Comparison of ENCODE assay signal across 24 cellular contexts in the genomic region with DNA sequence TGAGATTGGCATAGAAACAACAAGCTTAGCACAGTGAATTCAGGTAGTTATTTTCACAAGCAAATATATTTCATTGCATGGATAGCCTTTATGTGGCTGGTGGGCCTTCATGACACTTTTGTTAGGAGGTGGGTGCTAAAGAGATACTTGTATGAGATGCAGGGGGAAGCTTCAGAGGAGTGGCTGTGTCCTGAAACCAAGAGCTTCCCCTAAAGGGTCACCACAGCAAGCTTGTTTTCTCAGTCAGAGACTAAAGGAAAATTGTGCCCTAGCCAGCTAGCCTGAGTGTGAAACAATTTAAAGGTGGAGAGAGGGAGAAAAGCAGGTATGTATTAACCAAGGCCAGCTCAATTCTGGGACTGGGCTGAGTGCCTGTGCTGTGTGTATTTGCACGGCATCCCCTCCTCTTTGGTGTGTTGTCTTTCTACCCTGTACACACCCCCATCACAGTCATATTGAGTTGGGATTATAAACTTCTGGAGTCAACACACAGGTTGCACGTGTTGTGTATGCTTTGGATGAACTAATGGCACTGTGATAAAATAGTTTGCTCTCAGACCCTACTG.
DNase-seq lines count a peak whose midpoint lies in the region; ATAC-seq and TF ChIP-seq lines count a peak whose summit lies in the region.
"Had no signal": no experiment of that assay in that cellular context is flagged by ENCODE, and none has a peak within 500 bp of the region (broad histone marks: within the 10 kb centered on the region; RNA-seq: fewer than 3 reads in every experiment).

No MANE protein-coding gene starts in this region.

- POLR2A ChIA-PET in IMR-90 (lab: Charles Lee; ENCODE audit: unreplicated experiment): no interaction called here
- POLR2A ChIA-PET in CD8-positive, alpha-beta T cell (lab: Charles Lee): no interaction called here

- H2AK9ac ChIP-seq in IMR-90 (replicated peaks; ENCODE audit: low read depth, low read length, poor library complexity): no peak overlapping the region

- no peak overlapping the region for H3K27ac Mint-ChIP-seq in CD8-positive, alpha-beta T cell
- H3K27ac Mint-ChIP-seq: activated CD4-positive, alpha-beta T cell treated with anti-CD3 and anti-CD28 coated beads for 36 hours; stimulated activated naive B cell treated with anti-CD40 and anti-IgM and Interleukin-4, amounts not matched to agents 10 μg/mL and 1 μg/mL and 100 μg/mL, for 72 hours had no signal

- dilution Hi-C loops in IMR-90 (cut with HindIII; ENCODE audit: low sequenced_read_pairs, unreplicated experiment): no loop called here

- no peak for DNase-seq in IMR-90
- DNase-seq in left lobe of liver (ENCODE audit: low spot score): no peak
- peak; percentile 79 for DNase-seq in superior temporal gyrus (ENCODE audit: extremely low spot score)
- DNase-seq in NCI-H146 treated with DMSO at 0.1 percent for 48 hours (lab: John Stamatoyannopoulos, UW; ENCODE audit: unreplicated experiment): no peak
- no peak for DNase-seq in CD8-positive, alpha-beta T cell
- DNase-seq: activated CD4-positive, alpha-beta T cell treated with anti-CD3 and anti-CD28 coated beads for 36 hours; activated CD8-positive, alpha-beta memory T cell treated with anti-CD3 and anti-CD28 coated beads for 24 hours; activated T-cell treated with anti-CD3 and anti-CD28 coated beads, Interleukin-2, amount 50 U/mL, for 1 hour; GM23248; kidney; lower lobe of right lung; NCI-H1694; NCI-H2171 treated with DMSO at 0.1 percent for 48 hours; NCI-H524; stimulated activated CD4-positive, alpha-beta T cell treated with anti-CD3 and anti-CD28 coated beads, Interleukin-4, amount 100 ng/mL, for 24 hours; stimulated activated naive B cell treated with anti-CD40 and anti-IgM and Interleukin-4, amounts not matched to agents 10 μg/mL and 1 μg/mL and 100 μg/mL, for 72 hours; T-helper 1 cell had no signal

- intact Hi-C loops in IMR-90 (cut with micrococcal nuclease): no loop called here
- intact Hi-C loops in CD8-positive, alpha-beta T cell (cut with DNase I, micrococcal nuclease): no loop called here

- no peaks in the 10 kb centered on the region for H3K27me3 ChIP-seq in IMR-90 (ENCODE audit: control insufficient read depth, insufficient read depth, low read length)
- no peaks in the 10 kb centered on the region for H3K27me3 ChIP-seq in CD8-positive, alpha-beta T cell (ENCODE audit: insufficient read depth, low read length)
- H3K27me3 ChIP-seq: breast epithelium had no signal

- in situ Hi-C loops in IMR-90 (cut with MboI; ENCODE audit: low sequenced_read_pairs): loop anchor here (25.0 kb wide), 2 partner anchors 800 to 1050 kb away; no protein-coding TSS in a partner anchor

- CTCF ChIA-PET in IMR-90 (lab: Yijun Ruan, JAX): interaction anchor here (0.6 kb wide), 1 partner anchor 1317 kb away, joined by 4 read pairs; no protein-coding TSS in a partner anchor
- CTCF ChIA-PET in CD8-positive, alpha-beta T cell (lab: Charles Lee): interaction anchor here (1.2 to 1.4 kb wide), 2 partner anchors 9 to 599 kb away, joined by 3 to 4 read pairs; no protein-coding TSS in a partner anchor

- H4K91ac ChIP-seq in IMR-90 (ENCODE audit: insufficient read depth, low read depth, low read length): no peak overlapping the region

- no peak overlapping the region for H2BK5ac ChIP-seq in IMR-90 (ENCODE audit: low read depth, low read length, poor library complexity, severe bottlenecking)

- H2BK120ac ChIP-seq in IMR-90 (ENCODE audit: low read depth, low read length): no peak overlapping the region

- H2BK20ac ChIP-seq in IMR-90 (ENCODE audit: low read depth, low read length): no peak overlapping the region

- no peak overlapping the region for H3K4me2 ChIP-seq in IMR-90 (ENCODE audit: low read depth, low read length)
- H3K4me2 ChIP-seq: KMS-11 had no signal

- no peak overlapping the region for H3K9ac ChIP-seq in IMR-90 (ENCODE audit: low read depth, low read length)
- H3K9ac ChIP-seq: GM23248, KMS-11 had no signal

- ATAC-seq in IMR-90 (ENCODE audit: low read depth): no peak
- ATAC-seq in left lobe of liver: peak; percentile 32
- no peak for ATAC-seq in HG03565 (IDR thresholded peaks at IDR 0.05; ENCODE audit: unreplicated experiment)
- no peak for ATAC-seq in CD8-positive, alpha-beta T cell
- ATAC-seq: activated CD4-positive, alpha-beta T cell treated with anti-CD3 and anti-CD28 coated beads for 36 hours; stimulated activated naive B cell treated with anti-CD40 and anti-IgM and Interleukin-4, amounts not matched to agents 10 μg/mL and 1 μg/mL and 100 μg/mL, for 72 hours had no signal

- peaks cover 2% of the 10 kb centered on the region; the same call in 1 of the 2 replicates for H3K4me1 ChIP-seq in IMR-90 (ENCODE audit: control insufficient read depth, insufficient read depth, low read length)
- no peaks in the 10 kb centered on the region for H3K4me1 ChIP-seq in CD8-positive, alpha-beta T cell (ENCODE audit: insufficient read depth, low read length)
- H3K4me1 ChIP-seq: breast epithelium had no signal

- H3K36me3 ChIP-seq in IMR-90 (ENCODE audit: control insufficient read depth, insufficient read depth, low read length): no peaks in the 10 kb centered on the region
- no peaks in the 10 kb centered on the region for H3K36me3 ChIP-seq in CD8-positive, alpha-beta T cell (ENCODE audit: insufficient read depth, low read length)
- H3K36me3 ChIP-seq: breast epithelium, lower lobe of right lung, thoracic aorta had no signal

- no peak overlapping the region for H3K4ac ChIP-seq in IMR-90 (ENCODE audit: low read depth, low read length)

- no peak overlapping the region for H3K18ac ChIP-seq in IMR-90 (ENCODE audit: low read depth, low read length)

- H3K9me3 ChIP-seq in IMR-90 (ENCODE audit: control insufficient read depth, insufficient read depth, low read length): no peaks in the 10 kb centered on the region
- no peaks in the 10 kb centered on the region for H3K9me3 ChIP-seq in CD8-positive, alpha-beta T cell (ENCODE audit: low read length)
- H3K9me3 ChIP-seq: breast epithelium, lower lobe of right lung, thoracic aorta had no signal

- H4K5ac ChIP-seq in IMR-90 (ENCODE audit: low read depth, low read length): no peak overlapping the region

- H3K9me3 Mint-ChIP-seq in CD8-positive, alpha-beta T cell: no peaks in the 10 kb centered on the region
- H3K9me3 Mint-ChIP-seq: stimulated activated naive B cell treated with anti-CD40 and anti-IgM and Interleukin-4, amounts not matched to agents 10 μg/mL and 1 μg/mL and 100 μg/mL, for 72 hours had no signal

- H3K23ac ChIP-seq in IMR-90 (ENCODE audit: low read depth, low read length): peak overlapping the region; percentile 60; the same call in 1 of the 2 replicates

- no peak overlapping the region for H3K4me3 Mint-ChIP-seq in CD8-positive, alpha-beta T cell
- H3K4me3 Mint-ChIP-seq: activated CD4-positive, alpha-beta T cell treated with anti-CD3 and anti-CD28 coated beads for 36 hours; stimulated activated naive B cell treated with anti-CD40 and anti-IgM and Interleukin-4, amounts not matched to agents 10 μg/mL and 1 μg/mL and 100 μg/mL, for 72 hours had no signal

- peaks cover 13% of the 10 kb centered on the region for H3K9me1 ChIP-seq in IMR-90 (ENCODE audit: insufficient read depth, low read length)

- H2BK15ac ChIP-seq in IMR-90 (ENCODE audit: low read depth, low read length): no peak overlapping the region

- no peak overlapping the region for H2AFZ ChIP-seq in IMR-90 (replicated peaks; ENCODE audit: low read length, poor library complexity)
- H2AFZ ChIP-seq: GM23248 had no signal

- peaks cover 31 to 68% of the 10 kb centered on the region in 2 experiments for H3K79me1 ChIP-seq in IMR-90 (ENCODE audit: low read depth in 1 of 2, low read length in 2 of 2)

- WGBS in IMR-90 (ENCODE audit: extremely low coverage in 2 of 2, insufficient read length in 1 of 2), 2 experiments: no CpG with 5 or more reads among the region's 2 CpGs

- no peak overlapping the region for H3K56ac ChIP-seq in IMR-90 (ENCODE audit: extremely low read depth, insufficient read depth, low read length)

- TF ChIP-seq CTCF in IMR-90 (conservative IDR thresholded peaks at IDR 0.05; ENCODE audit: low read depth, low read length): no peak
- no peak for TF ChIP-seq CTCF in CD8-positive, alpha-beta T cell (IDR thresholded peaks at IDR 0.05)

- no peaks in the 10 kb centered on the region for H3K27me3 Mint-ChIP-seq in CD8-positive, alpha-beta T cell (ENCODE audit: low read depth)
- H3K27me3 Mint-ChIP-seq: stimulated activated naive B cell treated with anti-CD40 and anti-IgM and Interleukin-4, amounts not matched to agents 10 μg/mL and 1 μg/mL and 100 μg/mL, for 72 hours had no signal

- no peak overlapping the region for H3K4me3 ChIP-seq in IMR-90 (ENCODE audit: insufficient read depth, low read depth, low read length)
- no peak overlapping the region for H3K4me3 ChIP-seq in CD8-positive, alpha-beta T cell (ENCODE audit: low read depth, low read length)
- H3K4me3 ChIP-seq: breast epithelium, coronary artery, GM23248, lower lobe of right lung, thoracic aorta had no signal

- no peak overlapping the region for H3K14ac ChIP-seq in IMR-90 (replicated peaks; ENCODE audit: low read depth, low read length)

- no peaks in the 10 kb centered on the region for H3K4me1 Mint-ChIP-seq in CD8-positive, alpha-beta T cell (ENCODE audit: low read depth)
- H3K4me1 Mint-ChIP-seq: activated CD4-positive, alpha-beta T cell treated with anti-CD3 and anti-CD28 coated beads for 36 hours; stimulated activated naive B cell treated with anti-CD40 and anti-IgM and Interleukin-4, amounts not matched to agents 10 μg/mL and 1 μg/mL and 100 μg/mL, for 72 hours had no signal

- BruUV-seq in IMR-90 (replicated peaks; lab: Mats Ljungman, UMichigan): no TSS peak

- no peak for TF ChIP-seq RAD21 in IMR-90 (IDR thresholded peaks at IDR 0.05; ENCODE audit: low read length)

- H4K20me1 ChIP-seq in IMR-90 (ENCODE audit: insufficient read depth, low read length): peaks cover 23% of the 10 kb centered on the region

- H3K27ac ChIP-seq in IMR-90 (ENCODE audit: insufficient read depth, low read length) (no peak overlapping the region), angular gyrus (ENCODE audit: low read depth, low read length) (peak overlapping the region; percentile 81)
- H3K27ac ChIP-seq in CD8-positive, alpha-beta T cell (ENCODE audit: low read depth, low read length): no peak overlapping the region
- H3K27ac ChIP-seq: breast epithelium, C4-2B, coronary artery, GM23248, KMS-11, lower lobe of right lung had no signal

- H3K36me3 Mint-ChIP-seq in CD8-positive, alpha-beta T cell: no peaks in the 10 kb centered on the region
- H3K36me3 Mint-ChIP-seq: stimulated activated naive B cell treated with anti-CD40 and anti-IgM and Interleukin-4, amounts not matched to agents 10 μg/mL and 1 μg/mL and 100 μg/mL, for 72 hours had no signal

- no peak overlapping the region for H4K8ac ChIP-seq in IMR-90 (ENCODE audit: low read depth in 2 of 2, low read length in 2 of 2)

- no peak for TF ChIP-seq POLR2A in IMR-90 (IDR thresholded peaks at IDR 0.05; ENCODE audit: low read depth, low read length)

- H2AK5ac ChIP-seq in IMR-90 (ENCODE audit: low read depth, low read length): no peak overlapping the region

TF ChIP-seq in IMR-90, 13 proteins besides CTCF, POLR2A, EP300 and RAD21 (continues in another document):
- no peak for TF ChIP-seq FOS (IDR thresholded peaks at IDR 0.05; ENCODE audit: low read depth, low read length)
- no peak for TF ChIP-seq BHLHE40 (IDR thresholded peaks at IDR 0.05; ENCODE audit: low read depth, low read length)
- TF ChIP-seq CHD1 (IDR thresholded peaks at IDR 0.05; ENCODE audit: low read depth, low read length): no peak
